Comparison of ENCODE assay signal across 8 cellular contexts in genomic region chr15:70762469-70763119, GRCh38. TPM values are rescaled to one million over a fixed set of nuclear protein-coding genes. Genes with fewer than 3 reads are reported as not detected.
DNase-seq lines count a peak whose midpoint lies in the region; TF ChIP-seq lines count a peak whose summit lies in the region.

No MANE protein-coding gene starts in this region.

- peak overlapping the region; percentile 53 for H3K9ac ChIP-seq in parathyroid adenoma

- no peaks in the 10 kb centered on the region for H3K9me3 ChIP-seq in parathyroid adenoma (ENCODE audit: control insufficient read depth, low read length)

- no peaks in the 10 kb centered on the region for H3K36me3 ChIP-seq in parathyroid adenoma (ENCODE audit: control insufficient read depth, insufficient read depth, low read length)

- H3K27ac Mint-ChIP-seq in activated T-helper 1 cell treated with anti-CD3 and anti-CD28 coated beads, Interleukin-12 subunit alpha, Interleukin-12 subunit beta, Interleukin-2, Interleukin-4 antibody, amounts not matched to agents 30 ng/mL and 10 ng/mL and 1 ng/mL, durations not matched to agents 14 hours and 24 hours and 36 hours, result no peak overlapping the region
- no peak overlapping the region for H3K27ac Mint-ChIP-seq in glutamatergic neuron (ENCODE audit: unreplicated experiment)

- H2AFZ ChIP-seq in parathyroid adenoma, result peak overlapping the region; percentile 84

- H3K36me3 Mint-ChIP-seq in activated T-helper 1 cell treated with anti-CD3 and anti-CD28 coated beads, Interleukin-12 subunit alpha, Interleukin-12 subunit beta, Interleukin-2, Interleukin-4 antibody, amounts not matched to agents 30 ng/mL and 10 ng/mL and 1 ng/mL, durations not matched to agents 14 hours and 24 hours and 36 hours (ENCODE audit: low read depth), result no peaks in the 10 kb centered on the region
- H3K36me3 Mint-ChIP-seq in glutamatergic neuron (ENCODE audit: unreplicated experiment), result no peaks in the 10 kb centered on the region

- peak overlapping the region; percentile 77 for H3K27ac ChIP-seq in parathyroid adenoma

- peaks cover 52% of the 10 kb centered on the region for H3K27me3 Mint-ChIP-seq in activated T-helper 1 cell treated with anti-CD3 and anti-CD28 coated beads, Interleukin-12 subunit alpha, Interleukin-12 subunit beta, Interleukin-2, Interleukin-4 antibody, amounts not matched to agents 30 ng/mL and 10 ng/mL and 1 ng/mL, durations not matched to agents 14 hours and 24 hours and 36 hours (ENCODE audit: insufficient read depth)
- peaks cover 2% of the 10 kb centered on the region for H3K27me3 Mint-ChIP-seq in glutamatergic neuron (ENCODE audit: unreplicated experiment)

- no peaks in the 10 kb centered on the region for H3K9me3 Mint-ChIP-seq in activated T-helper 1 cell treated with anti-CD3 and anti-CD28 coated beads, Interleukin-12 subunit alpha, Interleukin-12 subunit beta, Interleukin-2, Interleukin-4 antibody, amounts not matched to agents 30 ng/mL and 10 ng/mL and 1 ng/mL, durations not matched to agents 14 hours and 24 hours and 36 hours
- no peaks in the 10 kb centered on the region for H3K9me3 Mint-ChIP-seq in glutamatergic neuron (ENCODE audit: unreplicated experiment)

- H3K4me1 ChIP-seq in parathyroid adenoma, result no peaks in the 10 kb centered on the region

- DNase-seq in activated T-cell treated with anti-CD3 and anti-CD28 coated beads for 1 hour (ENCODE audit: low read depth) (peak; percentile 2), activated T-cell treated with anti-CD3 and anti-CD28 coated beads for 4 hours (no peak), HuH-7.5 (ENCODE audit: low spot score) (peak; percentile 40), glutamatergic neuron (peak; percentile 35), NCI-H1694 (lab: John Stamatoyannopoulos, UW) (no peak), UCSD-AML1 (lab: John Stamatoyannopoulos, UW; ENCODE audit: unreplicated experiment) (no peak)
- DNase-seq in activated T-helper 1 cell treated with anti-CD3 and anti-CD28 coated beads, Interleukin-12 subunit alpha, Interleukin-12 subunit beta, Interleukin-2, Interleukin-4 antibody, amounts not matched to agents 30 ng/mL and 10 ng/mL and 1 ng/mL, durations not matched to agents 14 hours and 24 hours and 36 hours (ENCODE audit: low spot score), result no peak

- H3K4me3 ChIP-seq in parathyroid adenoma (ENCODE audit: low read depth, low read length), result peak overlapping the region; percentile 60

- intact Hi-C loops in activated T-helper 1 cell treated with anti-CD3 and anti-CD28 coated beads, Interleukin-12 subunit alpha, Interleukin-12 subunit beta, Interleukin-2, Interleukin-4 antibody, amounts not matched to agents 30 ng/mL and 10 ng/mL and 1 ng/mL, durations not matched to agents 14 hours and 24 hours and 36 hours (cut with micrococcal nuclease), result no loop called here

- no peaks in the 10 kb centered on the region for H3K27me3 ChIP-seq in parathyroid adenoma (ENCODE audit: control insufficient read depth, insufficient read depth, low read length)

- TF ChIP-seq CTCF in glutamatergic neuron (IDR thresholded peaks at IDR 0.05; ENCODE audit: partially characterized antibody, unreplicated experiment), result no peak
- no peak for TF ChIP-seq CTCF in parathyroid adenoma (IDR thresholded peaks at IDR 0.05)

- H3K4me1 Mint-ChIP-seq in activated T-helper 1 cell treated with anti-CD3 and anti-CD28 coated beads, Interleukin-12 subunit alpha, Interleukin-12 subunit beta, Interleukin-2, Interleukin-4 antibody, amounts not matched to agents 30 ng/mL and 10 ng/mL and 1 ng/mL, durations not matched to agents 14 hours and 24 hours and 36 hours (ENCODE audit: low read depth), result peaks cover 18% of the 10 kb centered on the region
- H3K4me1 Mint-ChIP-seq in glutamatergic neuron (ENCODE audit: low read depth, unreplicated experiment), result peaks cover 2% of the 10 kb centered on the region

- peak overlapping the region; percentile 73 for H3K4me3 Mint-ChIP-seq in activated T-helper 1 cell treated with anti-CD3 and anti-CD28 coated beads, Interleukin-12 subunit alpha, Interleukin-12 subunit beta, Interleukin-2, Interleukin-4 antibody, amounts not matched to agents 30 ng/mL and 10 ng/mL and 1 ng/mL, durations not matched to agents 14 hours and 24 hours and 36 hours
- H3K4me3 Mint-ChIP-seq in glutamatergic neuron (ENCODE audit: unreplicated experiment), result peak overlapping the region; percentile 86

- H3K79me2 ChIP-seq in parathyroid adenoma, result peaks cover 2% of the 10 kb centered on the region

- H3K4me2 ChIP-seq in parathyroid adenoma (ENCODE audit: low read length), result peak overlapping the region; percentile 51

RNA-seq across cellular contexts. Expression of gene UACA, which starts 0.8 kb away (rescaled TPM):
- 0.57 and 1.2 TPM in 2 replicates for total RNA-seq in activated T-helper 1 cell treated with anti-CD3 and anti-CD28 coated beads, Interleukin-12 subunit alpha, Interleukin-12 subunit beta, Interleukin-2, Interleukin-4 antibody, amounts not matched to agents 30 ng/mL and 10 ng/mL and 1 ng/mL, durations not matched to agents 14 hours and 24 hours and 36 hours
- 5.2 TPM for total RNA-seq in glutamatergic neuron (ENCODE audit: unreplicated experiment)

Comparison
In these comparisons a context has a peak if more than half of its experiments do, and no peak if none do; other contexts are left out.
1. DNase-seq: peak in activated T-cell treated with anti-CD3 and anti-CD28 coated beads for 1 hour (single experiment), HuH-7.5 (single experiment) and glutamatergic neuron (single experiment); none in activated T-cell treated with anti-CD3 and anti-CD28 coated beads for 4 hours (single experiment), activated T-helper 1 cell treated with anti-CD3 and anti-CD28 coated beads, Interleukin-12 subunit alpha, Interleukin-12 subunit beta, Interleukin-2, Interleukin-4 antibody, amounts not matched to agents 30 ng/mL and 10 ng/mL and 1 ng/mL, durations not matched to agents 14 hours and 24 hours and 36 hours (single experiment), NCI-H1694 (single experiment) and UCSD-AML1 (single experiment).